In the genomic region with DNA sequence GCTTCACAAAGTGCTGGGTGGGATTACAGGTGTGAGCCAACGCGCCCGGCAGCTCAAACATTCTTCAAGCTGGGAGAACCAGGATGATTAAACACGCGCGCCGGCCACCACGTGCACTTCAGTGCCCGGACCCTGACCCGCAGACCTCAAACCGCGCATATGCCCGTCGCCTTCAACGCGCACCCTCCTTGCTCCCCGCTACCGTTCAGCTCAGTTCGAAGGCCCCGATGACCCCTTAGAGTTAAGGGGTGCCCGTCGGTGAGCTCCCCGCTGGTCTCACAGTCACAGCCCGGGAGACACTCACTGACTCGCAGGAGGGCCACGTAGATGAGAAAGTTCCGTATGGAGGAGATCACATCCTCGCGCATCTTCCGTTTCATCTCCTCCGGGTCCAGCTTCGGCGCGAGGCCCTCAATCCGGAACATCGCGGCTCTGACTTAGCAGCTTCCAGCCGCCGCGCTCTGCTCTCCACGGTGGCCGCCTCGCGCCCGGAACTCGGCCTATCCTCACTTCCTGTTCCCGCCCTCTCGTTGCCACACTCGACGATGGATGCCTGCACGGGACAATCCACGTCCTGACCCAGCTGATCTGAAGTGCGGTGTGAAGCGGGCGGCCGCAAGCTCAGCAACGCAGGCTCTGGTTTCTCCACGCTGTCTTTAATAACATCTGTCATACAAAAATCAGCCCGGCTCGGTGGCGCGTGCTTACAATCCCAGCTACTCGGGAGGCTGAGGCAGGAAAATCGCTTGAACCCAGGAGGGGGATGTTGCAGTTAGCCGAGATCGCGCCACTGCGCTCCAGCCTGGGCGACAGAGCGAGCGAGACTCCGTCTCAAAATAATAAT, we compare ENCODE assay signal across 8 cellular contexts. TPM values are rescaled to one million over a fixed set of nuclear protein-coding genes. Genes with fewer than 3 reads are reported as not detected.
DNase-seq lines count a peak whose midpoint lies in the region; ATAC-seq and TF ChIP-seq lines count a peak whose summit lies in the region.

A gene (minus strand): TSS at position 490 of the 844 bp plus-strand sequence. CDS start 65 bp downstream, at position 425.

- H3K79me2 ChIP-seq in hepatocyte, result peaks cover 41% of the 10 kb centered on the region

- DNase-seq in NCI-H2029 treated with DMSO at 0.1 percent for 48 hours (lab: John Stamatoyannopoulos, UW) (peak; percentile 76), T-helper 9 cell (peak; percentile 87), astrocyte of the cerebellum (ENCODE audit: low read depth) (peak; percentile 86), hepatocyte (ENCODE audit: low spot score) (peak; percentile 92), renal cortical epithelial cell (ENCODE audit: low read depth) (peak; percentile 82)

- H3K36me3 ChIP-seq in hepatocyte (replicated peaks; ENCODE audit: insufficient read depth, low read depth), result no peaks in the 10 kb centered on the region

- in situ Hi-C loops in astrocyte of the cerebellum (cut with HindIII; ENCODE audit: low sequenced_read_pairs), result no loop called here

- no peak for TF ChIP-seq CTCF in astrocyte of the cerebellum (IDR thresholded peaks at IDR 0.05; ENCODE audit: low read depth, low read length, missing control alignments)
- no peak for TF ChIP-seq CTCF in hepatocyte (IDR thresholded peaks at IDR 0.05; ENCODE audit: poor library complexity)

- H3K4me3 ChIP-seq in astrocyte of the cerebellum (ENCODE audit: low read depth, low read length) (peak within 1 kb of the TSS; percentile 99), hepatocyte (peak within 1 kb of the TSS; percentile 70)

- H3K9me2 ChIP-seq in hepatocyte (replicated peaks; ENCODE audit: insufficient read depth), result no peaks in the 10 kb centered on the region

- ATAC-seq in GM18508 (IDR thresholded peaks at IDR 0.05; ENCODE audit: insufficient read depth, unreplicated experiment) (peak; percentile 44), HG03025 (IDR thresholded peaks at IDR 0.05; ENCODE audit: low FRiP score, unreplicated experiment) (peak; percentile 83), GM18519 (IDR thresholded peaks at IDR 0.05; ENCODE audit: low FRiP score, unreplicated experiment) (no peak)

- no peaks in the 10 kb centered on the region for H3K9me3 ChIP-seq in hepatocyte (ENCODE audit: low read depth)

- peak within 1 kb of the TSS; percentile 79 for H3K4me2 ChIP-seq in hepatocyte

- no peaks in the 10 kb centered on the region for H3K4me1 ChIP-seq in hepatocyte (ENCODE audit: insufficient read depth)

- H3K27ac ChIP-seq in hepatocyte, result peak within 1 kb of the TSS; percentile 92

- peaks cover 5% of the 10 kb centered on the region for H4K20me1 ChIP-seq in hepatocyte (ENCODE audit: insufficient read depth, poor library complexity, severe bottlenecking)

- peaks cover 1% of the 10 kb centered on the region for H3K27me3 ChIP-seq in hepatocyte

- peak within 1 kb of the TSS; percentile 91 for H2AFZ ChIP-seq in hepatocyte

- 1% methylated on average over 72 of the region's 72 CpGs for WGBS in hepatocyte (ENCODE audit: low lambda C conversion rate, missing lambda C conversion rate)

RNA-seq across cellular contexts. Expression of the gene that starts here (rescaled TPM):
- 173 and 187 TPM in 2 replicates for total RNA-seq in hepatocyte
- polyA plus RNA-seq in hepatocyte, result 283 and 293 TPM in 2 replicates
- 97.5 and 125 TPM in 2 replicates for total RNA-seq in renal cortical epithelial cell
